Comparison of ENCODE assay signal across 8 cellular contexts in the genomic region with DNA sequence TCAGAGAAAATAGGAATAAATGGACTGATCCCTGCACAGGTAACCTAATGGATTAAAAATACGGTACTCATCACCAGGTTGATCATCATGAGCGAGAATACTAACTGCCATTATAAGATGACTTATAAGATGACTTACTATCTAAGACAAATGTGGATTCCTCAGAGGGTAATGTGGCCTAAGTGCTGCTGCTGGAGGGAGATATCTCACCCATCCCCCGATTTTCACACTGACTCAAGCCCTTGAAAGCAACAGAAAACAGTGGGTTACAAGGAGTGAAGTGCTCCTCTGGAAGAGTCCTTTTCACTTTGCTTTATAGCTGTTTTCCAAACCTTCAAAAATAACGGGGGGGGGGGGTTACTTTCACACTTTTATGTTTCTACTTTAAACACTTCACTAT. TPM values are rescaled to one million over a fixed set of nuclear protein-coding genes. Genes with fewer than 3 reads are reported as not detected.
DNase-seq lines count a peak whose midpoint lies in the region; FAIRE-seq and TF ChIP-seq lines count a peak whose summit lies in the region.

No MANE protein-coding gene starts in this region.

- no peak for FAIRE-seq in endothelial cell of umbilical vein (lab: Jason Lieb, UNC)

- H3K4me1 ChIP-seq in endothelial cell of umbilical vein (ENCODE audit: control insufficient read depth, extremely low read depth, insufficient read depth, low read length) (peaks cover 6% of the 10 kb centered on the region), sigmoid colon (peaks cover 0 to 9% (median 9%) of the 10 kb centered on the region in 4 donors), right atrium auricular region (peaks cover 0 to 12% of the 10 kb centered on the region in 2 donors)

- peak overlapping the region; percentile 73 for H3K9ac ChIP-seq in endothelial cell of umbilical vein (replicated peaks; ENCODE audit: extremely low read depth, insufficient read depth, low read length)

- H3K4me3 ChIP-seq in endothelial cell of umbilical vein (replicated peaks in 1 of 3; ENCODE audit: insufficient read depth in 1 of 3, low read depth in 1 of 3, low read length in 3 of 3) (peak overlapping the region in 1 of 3 experiments; percentile 72), sigmoid colon (peak overlapping the region in 3 of 4 donors; percentile 68 to 74 (median 71)), right atrium auricular region (peak overlapping the region in 1 of 2 donors; percentile 83)

- peaks cover 2% of the 10 kb centered on the region for H3K79me2 ChIP-seq in endothelial cell of umbilical vein (ENCODE audit: control insufficient read depth, insufficient read depth, low read length)

- WGBS in sigmoid colon, 2 donors = 53 to 55% methylated on average over 4 of the region's 4 CpGs

- no peak for TF ChIP-seq EP300 in sigmoid colon (IDR thresholded peaks at IDR 0.05)

- H3K27ac ChIP-seq in endothelial cell of umbilical vein (ENCODE audit: insufficient read depth, low read depth, low read length) (no peak overlapping the region), sigmoid colon (peak overlapping the region in 1 of 4 donors; percentile 86), right atrium auricular region (no peak overlapping the region)

- peak; percentile 24 for DNase-seq in DMS79 treated with DMSO at 0.1 percent for 48 hours (lab: John Stamatoyannopoulos, UW)
- no peak for DNase-seq in DMS79 (lab: John Stamatoyannopoulos, UW)
- peak; percentile 52 for DNase-seq in OCI-M1 (lab: John Stamatoyannopoulos, UW)
- no peak for DNase-seq in endothelial cell of umbilical vein (ENCODE audit: low read depth, low spot score)
- no peak for DNase-seq in sigmoid colon
- no peak for DNase-seq in stimulated activated CD8-positive, alpha-beta memory T cell treated with anti-CD3 and anti-CD28 coated beads, Interleukin-4, amount 100 ng/mL, for 48 hours
- no peak for DNase-seq in activated gamma-delta T cell treated with Interleukin-2 at 50 U/mL for 16 hours
- no peak for DNase-seq in right atrium auricular region (ENCODE audit: low spot score)

- CTCF ChIA-PET in endothelial cell of umbilical vein (lab: Charles Lee) = interaction anchor here (1.5 to 4.1 kb wide), 5 partner anchors 14 to 236 kb away, joined by 3 to 17 read pairs (median 12); no protein-coding TSS in a partner anchor

- H2AFZ ChIP-seq in endothelial cell of umbilical vein (ENCODE audit: low read depth, low read length) = no peak overlapping the region

- POLR2A ChIA-PET in endothelial cell of umbilical vein (lab: Charles Lee) = no interaction called here

- H3K27me3 ChIP-seq in endothelial cell of umbilical vein (ENCODE audit: control insufficient read depth in 2 of 2, insufficient read depth in 2 of 2, low read length in 2 of 2) (no peaks in the 10 kb centered on the region), sigmoid colon (no peaks in the 10 kb centered on the region), right atrium auricular region (no peaks in the 10 kb centered on the region)

- H4K20me1 ChIP-seq in endothelial cell of umbilical vein (replicated peaks; ENCODE audit: control insufficient read depth, extremely low read depth, insufficient read depth, low read length) = no peaks in the 10 kb centered on the region

- TF ChIP-seq CTCF in endothelial cell of umbilical vein (IDR thresholded peaks at IDR 0.05; ENCODE audit: extremely low read depth in 1 of 2, insufficient read depth in 1 of 2, low read depth in 1 of 2, low read length in 2 of 2) (no peak), sigmoid colon (IDR thresholded peaks at IDR 0.05) (no peak), right atrium auricular region (IDR thresholded peaks at IDR 0.05) (no peak)

- H3K36me3 ChIP-seq in endothelial cell of umbilical vein (ENCODE audit: control insufficient read depth in 2 of 2, extremely low read depth in 1 of 2, insufficient read depth in 2 of 2, low read length in 2 of 2) (no peaks in the 10 kb centered on the region), sigmoid colon (no peaks in the 10 kb centered on the region), right atrium auricular region (no peaks in the 10 kb centered on the region)

- peak overlapping the region; percentile 64 for H3K4me2 ChIP-seq in endothelial cell of umbilical vein (ENCODE audit: insufficient read depth, low read length)

- H3K9me1 ChIP-seq in endothelial cell of umbilical vein (replicated peaks; ENCODE audit: control insufficient read depth, extremely low read depth, insufficient read depth, low read length) = no peaks in the 10 kb centered on the region

- TF ChIP-seq POLR2A in endothelial cell of umbilical vein (IDR thresholded peaks at IDR 0.05; ENCODE audit: low read depth, low read length) = no peak
- no peak for TF ChIP-seq POLR2A in sigmoid colon (IDR thresholded peaks at IDR 0.05)

- dilution Hi-C loops in endothelial cell of umbilical vein (cut with MboI; ENCODE audit: extremely low pct_ligation_motif_present, low sequenced_read_pairs) = no loop called here

- intact Hi-C loops in endothelial cell of umbilical vein (cut with micrococcal nuclease) = loop anchor here (2.0 to 5.0 kb wide), 3 partner anchors 48 to 488 kb away; partner anchors contain the start of genes SLC37A2 and TBRG1
- intact Hi-C loops in sigmoid colon (cut with DNase I) = loop anchor here (5.0 kb wide), 3 partner anchors 158 to 482 kb away; partner anchors contain the start of genes CCDC15 and STT3A

- H3K9me3 ChIP-seq in endothelial cell of umbilical vein (replicated peaks; ENCODE audit: control insufficient read depth, insufficient read depth, low read length) (no peaks in the 10 kb centered on the region), sigmoid colon (no peaks in the 10 kb centered on the region), right atrium auricular region (no peaks in the 10 kb centered on the region)

- BruUV-seq in endothelial cell of umbilical vein (replicated peaks; lab: Mats Ljungman, UMichigan) = no TSS peak

TF ChIP-seq in endothelial cell of umbilical vein, 7 proteins besides CTCF, POLR2A, EP300 and RAD21:
- no peak for TF ChIP-seq FOS (IDR thresholded peaks at IDR 0.05; ENCODE audit: borderline replicate concordance, insufficient read depth, low read length)
- TF ChIP-seq EZH2 (IDR thresholded peaks at IDR 0.05; ENCODE audit: borderline replicate concordance, low read depth, low read length, severe bottlenecking) = no peak
- no peak for TF ChIP-seq JUN (IDR thresholded peaks at IDR 0.05; ENCODE audit: borderline replicate concordance, insufficient read depth, insufficient read length, low read depth)
- no peak for TF ChIP-seq POLR2AphosphoS5 (IDR thresholded peaks at IDR 0.05; ENCODE audit: insufficient read depth, low read depth, low read length)
- no peak for TF ChIP-seq GATA2 (IDR thresholded peaks at IDR 0.05; ENCODE audit: insufficient read depth, insufficient read length, low read depth, low read length)
- no peak for TF ChIP-seq MYC (IDR thresholded peaks at IDR 0.05; ENCODE audit: low read depth, low read length)

RNA-seq across cellular contexts. Expression of gene TMEM218, which starts 0.9 kb away (rescaled TPM):
- total RNA-seq in endothelial cell of umbilical vein (17.9 and 23.8 TPM in 2 replicates), sigmoid colon (10 to 100 TPM; 14.0 to 34.6 (median 26.0) TPM), right atrium auricular region (10 to 100 TPM in 1 of 2 donors, 1 to 10 TPM in 1; 8.3 to 15.3 TPM)
- polyA plus RNA-seq in endothelial cell of umbilical vein (38.2 and 45.1 TPM in 2 replicates), sigmoid colon (10 to 100 TPM; 12.0 to 23.3 (median 15.6) TPM)
- 28.7 and 28.8 TPM in 2 replicates for polyA plus RNA-seq in endothelial cell of umbilical vein (2011; cell fraction: cytosol; rRNA removed)
- polyA plus RNA-seq in endothelial cell of umbilical vein (2011; cell fraction: nucleus; rRNA removed) = 28.4 and 37.1 TPM in 2 replicates
- 18.8 and 22.6 TPM in 2 replicates for polyA plus RNA-seq in endothelial cell of umbilical vein (2012)
- 17.9 and 21.5 TPM in 2 replicates for polyA minus RNA-seq in endothelial cell of umbilical vein
- polyA minus RNA-seq in endothelial cell of umbilical vein (2011; cell fraction: cytosol; rRNA and poly(A)+ RNA removed) = 2.6 TPM
- polyA minus RNA-seq in endothelial cell of umbilical vein (2011; cell fraction: nucleus; rRNA and poly(A)+ RNA removed) = 5.9 and 13.3 TPM in 2 replicates

RNA-seq across cellular contexts. Expression of gene SLC37A2, which starts 47.4 kb away (rescaled TPM):
- total RNA-seq in endothelial cell of umbilical vein (1.1 and 1.3 TPM in 2 replicates), sigmoid colon (10 to 100 TPM in 1 of 4 donors, 1 to 10 TPM in 3; 3.4 to 10.3 (median 6.6) TPM), right atrium auricular region (1 to 10 TPM; 2.0 to 4.2 TPM)
- polyA plus RNA-seq in endothelial cell of umbilical vein (1.7 and 2.1 TPM in 2 replicates), sigmoid colon (10 to 100 TPM in 1 of 3 donors, 1 to 10 TPM in 2; 1.2 to 14.1 (median 3.5) TPM)
- 1.4 TPM in 2 replicates for polyA plus RNA-seq in endothelial cell of umbilical vein (2011; cell fraction: cytosol; rRNA removed)
- polyA plus RNA-seq in endothelial cell of umbilical vein (2011; cell fraction: nucleus; rRNA removed) = 2.8 and 4.1 TPM in 2 replicates
- 2.3 and 3.0 TPM in 2 replicates for polyA plus RNA-seq in endothelial cell of umbilical vein (2012)
- 1.8 and 2.5 TPM in 2 replicates for polyA minus RNA-seq in endothelial cell of umbilical vein
- polyA minus RNA-seq in endothelial cell of umbilical vein (2011; cell fraction: cytosol; rRNA and poly(A)+ RNA removed) = not detected
- polyA minus RNA-seq in endothelial cell of umbilical vein (2011; cell fraction: nucleus; rRNA and poly(A)+ RNA removed) = 2.1 and 2.2 TPM in 2 replicates

RNA-seq across cellular contexts. Expression of gene PKNOX2, which starts 54.0 kb away (rescaled TPM):
- 0.11 and 0.14 TPM in 2 replicates for total RNA-seq in endothelial cell of umbilical vein
- polyA plus RNA-seq in endothelial cell of umbilical vein = 0.89 and 0.91 TPM in 2 replicates
- 0.77 and 1.1 TPM in 2 replicates for polyA plus RNA-seq in endothelial cell of umbilical vein (2011; cell fraction: cytosol; rRNA removed)
- 1.4 and 2.9 TPM in 2 replicates for polyA plus RNA-seq in endothelial cell of umbilical vein (2011; cell fraction: nucleus; rRNA removed)
- 0.15 TPM in 1 of 2 replicates, not detected in the other for polyA plus RNA-seq in endothelial cell of umbilical vein (2012)
- polyA minus RNA-seq in endothelial cell of umbilical vein = 1.1 and 1.4 TPM in 2 replicates
- polyA minus RNA-seq in endothelial cell of umbilical vein (2011; cell fraction: cytosol; rRNA and poly(A)+ RNA removed) = not detected
- 1.0 and 3.6 TPM in 2 replicates for polyA minus RNA-seq in endothelial cell of umbilical vein (2011; cell fraction: nucleus; rRNA and poly(A)+ RNA removed)
- total RNA-seq in sigmoid colon = 1 to 10 TPM; 1.4 to 4.7 (median 1.7) TPM
- polyA plus RNA-seq in sigmoid colon = 1 to 10 TPM in 1 of 3 donors, under 1 TPM in 2; 0.23 to 1.2 (median 0.60) TPM
- total RNA-seq in right atrium auricular region = 1 to 10 TPM; 5.5 to 6.9 TPM

Comparison
In these comparisons a context has a peak if more than half of its experiments do, and no peak if none do; other contexts are left out.
1. DNase-seq: peak in DMS79 treated with DMSO at 0.1 percent for 48 hours (single experiment) and OCI-M1 (single experiment); none in DMS79 (single experiment), endothelial cell of umbilical vein (single experiment), sigmoid colon (single experiment), stimulated activated CD8-positive, alpha-beta memory T cell treated with anti-CD3 and anti-CD28 coated beads, Interleukin-4, amount 100 ng/mL, for 48 hours (single experiment), activated gamma-delta T cell treated with Interleukin-2 at 50 U/mL for 16 hours (single experiment) and right atrium auricular region (single experiment).